In genomic region chr1:24659993-24660665, GRCh38 we compare ENCODE assay signal across 18 cellular contexts. TPM values are rescaled to one million over a fixed set of nuclear protein-coding genes. Genes with fewer than 3 reads are reported as not detected.
A peak's percentile ranks its signal among the peaks of the same experiment; 100 is the strongest.
DNase-seq lines count a peak whose midpoint lies in the region; ATAC-seq and TF ChIP-seq lines count a peak whose summit lies in the region.
"Had no signal": no experiment of that assay in that cellular context is flagged by ENCODE, and none has a peak within 500 bp of the region (broad histone marks: within the 10 kb centered on the region; RNA-seq: fewer than 3 reads in every experiment).

No MANE protein-coding gene starts in this region.

- H3K9me3 ChIP-seq in hepatocyte (ENCODE audit: low read depth), result no peaks in the 10 kb centered on the region
- H3K9me3 ChIP-seq: tibial artery had no signal

- 38% methylated on average over 1 of the region's 1 CpG for WGBS in hepatocyte (ENCODE audit: low lambda C conversion rate, missing lambda C conversion rate)

- DNase-seq in activated T-cell treated with anti-CD3 and anti-CD28 coated beads, Interleukin-2, amount 50 U/mL, for 24 hours, result no peak
- no peak for DNase-seq in activated T-cell treated with anti-CD3 and anti-CD28 coated beads, Interleukin-2, amount 50 U/mL, for 1 hour
- DNase-seq in activated T-helper 1 cell treated with anti-CD3 and anti-CD28 coated beads, Interleukin-12 subunit alpha, Interleukin-12 subunit beta, Interleukin-2, Interleukin-4 antibody, amounts not matched to agents 30 ng/mL and 10 ng/mL and 1 ng/mL, durations not matched to agents 14 hours and 24 hours and 36 hours (ENCODE audit: low spot score), result no peak
- no peak for DNase-seq in hepatocyte (ENCODE audit: low spot score)
- DNase-seq in stimulated activated effector memory CD8-positive, alpha-beta T cell treated with anti-CD3 and anti-CD28 coated beads, Interleukin-12 subunit alpha, Interleukin-12 subunit beta, amount 100 ng/mL, for 72 hours (ENCODE audit: low spot score in 2 of 2), result no peak
- DNase-seq in left lobe of liver (ENCODE audit: low spot score), result no peak
- DNase-seq in hepatic stellate cell (ENCODE audit: low spot score), result no peak
- DNase-seq: H7; NCI-H2081; NCI-H524 treated with DMSO at 0.1 percent for 48 hours; stimulated activated CD4-positive, alpha-beta T cell treated with anti-CD3 and anti-CD28 coated beads, Interleukin-4, amount 100 ng/mL, for 1 hour; stimulated activated CD8-positive, alpha-beta memory T cell treated with anti-CD3 and anti-CD28 coated beads, Interleukin-4, amount 100 ng/mL, for 48 hours; tibial artery had no signal

- peaks cover 1% of the 10 kb centered on the region for H3K36me3 ChIP-seq in hepatocyte (replicated peaks; ENCODE audit: insufficient read depth, low read depth)

- peak overlapping the region; percentile 81 for H3K27ac Mint-ChIP-seq in activated T-cell treated with anti-CD3 and anti-CD28 coated beads, Interleukin-2, amount 50 U/mL, for 24 hours
- peak overlapping the region; percentile 13 for H3K27ac Mint-ChIP-seq in activated T-helper 1 cell treated with anti-CD3 and anti-CD28 coated beads, Interleukin-12 subunit alpha, Interleukin-12 subunit beta, Interleukin-2, Interleukin-4 antibody, amounts not matched to agents 30 ng/mL and 10 ng/mL and 1 ng/mL, durations not matched to agents 14 hours and 24 hours and 36 hours
- peak overlapping the region; percentile 67 for H3K27ac Mint-ChIP-seq in stimulated activated effector memory CD8-positive, alpha-beta T cell treated with anti-CD3 and anti-CD28 coated beads, Interleukin-12 subunit alpha, Interleukin-12 subunit beta, amount 100 ng/mL, for 72 hours
- H3K27ac Mint-ChIP-seq: memory B cell had no signal

- H3K36me3 Mint-ChIP-seq in activated T-cell treated with anti-CD3 and anti-CD28 coated beads, Interleukin-2, amount 50 U/mL, for 24 hours (ENCODE audit: low read depth), result peaks cover 95% of the 10 kb centered on the region
- H3K36me3 Mint-ChIP-seq in activated T-helper 1 cell treated with anti-CD3 and anti-CD28 coated beads, Interleukin-12 subunit alpha, Interleukin-12 subunit beta, Interleukin-2, Interleukin-4 antibody, amounts not matched to agents 30 ng/mL and 10 ng/mL and 1 ng/mL, durations not matched to agents 14 hours and 24 hours and 36 hours (ENCODE audit: low read depth), result peaks cover 59% of the 10 kb centered on the region
- peaks cover 100% of the 10 kb centered on the region for H3K36me3 Mint-ChIP-seq in stimulated activated effector memory CD8-positive, alpha-beta T cell treated with anti-CD3 and anti-CD28 coated beads, Interleukin-12 subunit alpha, Interleukin-12 subunit beta, amount 100 ng/mL, for 72 hours

- no peaks in the 10 kb centered on the region for H3K27me3 Mint-ChIP-seq in activated T-cell treated with anti-CD3 and anti-CD28 coated beads, Interleukin-2, amount 50 U/mL, for 24 hours
- H3K27me3 Mint-ChIP-seq in activated T-helper 1 cell treated with anti-CD3 and anti-CD28 coated beads, Interleukin-12 subunit alpha, Interleukin-12 subunit beta, Interleukin-2, Interleukin-4 antibody, amounts not matched to agents 30 ng/mL and 10 ng/mL and 1 ng/mL, durations not matched to agents 14 hours and 24 hours and 36 hours (ENCODE audit: insufficient read depth), result no peaks in the 10 kb centered on the region
- H3K27me3 Mint-ChIP-seq: central memory CD8-positive, alpha-beta T cell; memory B cell had no signal

- peak overlapping the region; percentile 3 for H3K27ac ChIP-seq in hepatocyte
- H3K27ac ChIP-seq: tibial artery, VCaP had no signal

- intact Hi-C loops in activated T-helper 1 cell treated with anti-CD3 and anti-CD28 coated beads, Interleukin-12 subunit alpha, Interleukin-12 subunit beta, Interleukin-2, Interleukin-4 antibody, amounts not matched to agents 30 ng/mL and 10 ng/mL and 1 ng/mL, durations not matched to agents 14 hours and 24 hours and 36 hours (cut with micrococcal nuclease), result no loop called here

- H3K9me3 Mint-ChIP-seq in activated T-cell treated with anti-CD3 and anti-CD28 coated beads, Interleukin-2, amount 50 U/mL, for 24 hours, result no peaks in the 10 kb centered on the region
- H3K9me3 Mint-ChIP-seq in activated T-helper 1 cell treated with anti-CD3 and anti-CD28 coated beads, Interleukin-12 subunit alpha, Interleukin-12 subunit beta, Interleukin-2, Interleukin-4 antibody, amounts not matched to agents 30 ng/mL and 10 ng/mL and 1 ng/mL, durations not matched to agents 14 hours and 24 hours and 36 hours, result no peaks in the 10 kb centered on the region
- H3K9me3 Mint-ChIP-seq in stimulated activated effector memory CD8-positive, alpha-beta T cell treated with anti-CD3 and anti-CD28 coated beads, Interleukin-12 subunit alpha, Interleukin-12 subunit beta, amount 100 ng/mL, for 72 hours, result no peaks in the 10 kb centered on the region
- H3K9me3 Mint-ChIP-seq: central memory CD8-positive, alpha-beta T cell; memory B cell had no signal

- no peaks in the 10 kb centered on the region for H3K4me1 ChIP-seq in hepatocyte (ENCODE audit: insufficient read depth)
- H3K4me1 ChIP-seq: tibial artery had no signal

- H3K79me2 ChIP-seq in hepatocyte, result peaks cover 81% of the 10 kb centered on the region

- H3K4me2 ChIP-seq in hepatocyte, result no peak overlapping the region

- no peak overlapping the region for H3K4me3 ChIP-seq in hepatocyte
- H3K4me3 ChIP-seq: tibial artery had no signal

- no peak for TF ChIP-seq CTCF in hepatocyte (IDR thresholded peaks at IDR 0.05; ENCODE audit: poor library complexity)

- no peak for ATAC-seq in stimulated activated effector memory CD8-positive, alpha-beta T cell treated with anti-CD3 and anti-CD28 coated beads, Interleukin-12 subunit alpha, Interleukin-12 subunit beta, amount 100 ng/mL, for 72 hours
- no peak for ATAC-seq in left lobe of liver
- ATAC-seq in HG02973 (IDR thresholded peaks at IDR 0.05; ENCODE audit: unreplicated experiment), result no peak
- ATAC-seq: sciatic nerve had no signal

- H2AFZ ChIP-seq in hepatocyte, result no peak overlapping the region

- H3K4me1 Mint-ChIP-seq in activated T-cell treated with anti-CD3 and anti-CD28 coated beads, Interleukin-2, amount 50 U/mL, for 24 hours (ENCODE audit: low read depth), result peaks cover 45% of the 10 kb centered on the region
- peaks cover 37% of the 10 kb centered on the region for H3K4me1 Mint-ChIP-seq in activated T-helper 1 cell treated with anti-CD3 and anti-CD28 coated beads, Interleukin-12 subunit alpha, Interleukin-12 subunit beta, Interleukin-2, Interleukin-4 antibody, amounts not matched to agents 30 ng/mL and 10 ng/mL and 1 ng/mL, durations not matched to agents 14 hours and 24 hours and 36 hours (ENCODE audit: low read depth)
- H3K4me1 Mint-ChIP-seq in stimulated activated effector memory CD8-positive, alpha-beta T cell treated with anti-CD3 and anti-CD28 coated beads, Interleukin-12 subunit alpha, Interleukin-12 subunit beta, amount 100 ng/mL, for 72 hours, result peaks cover 25% of the 10 kb centered on the region

- H4K20me1 ChIP-seq in hepatocyte (ENCODE audit: insufficient read depth, poor library complexity, severe bottlenecking), result peaks cover 37% of the 10 kb centered on the region

- H3K27me3 ChIP-seq in hepatocyte, result no peaks in the 10 kb centered on the region
- H3K27me3 ChIP-seq: tibial artery had no signal

- no peak overlapping the region for H3K4me3 Mint-ChIP-seq in activated T-cell treated with anti-CD3 and anti-CD28 coated beads, Interleukin-2, amount 50 U/mL, for 24 hours
- H3K4me3 Mint-ChIP-seq in activated T-helper 1 cell treated with anti-CD3 and anti-CD28 coated beads, Interleukin-12 subunit alpha, Interleukin-12 subunit beta, Interleukin-2, Interleukin-4 antibody, amounts not matched to agents 30 ng/mL and 10 ng/mL and 1 ng/mL, durations not matched to agents 14 hours and 24 hours and 36 hours, result no peak overlapping the region
- no peak overlapping the region for H3K4me3 Mint-ChIP-seq in stimulated activated effector memory CD8-positive, alpha-beta T cell treated with anti-CD3 and anti-CD28 coated beads, Interleukin-12 subunit alpha, Interleukin-12 subunit beta, amount 100 ng/mL, for 72 hours
- H3K4me3 Mint-ChIP-seq: central memory CD8-positive, alpha-beta T cell; memory B cell had no signal

- no peaks in the 10 kb centered on the region for H3K9me2 ChIP-seq in hepatocyte (replicated peaks; ENCODE audit: insufficient read depth)

RNA-seq across cellular contexts. Expression of gene SRRM1, which starts 17.0 kb away (rescaled TPM):
- total RNA-seq in activated T-helper 1 cell treated with anti-CD3 and anti-CD28 coated beads, Interleukin-12 subunit alpha, Interleukin-12 subunit beta, Interleukin-2, Interleukin-4 antibody, amounts not matched to agents 30 ng/mL and 10 ng/mL and 1 ng/mL, durations not matched to agents 14 hours and 24 hours and 36 hours, result 218 and 242 TPM in 2 replicates
- total RNA-seq in hepatocyte (52.5 and 61.6 TPM in 2 replicates), left lobe of liver (43.7 TPM)
- 84.3 and 131 TPM in 2 replicates for polyA plus RNA-seq in hepatocyte

Comparison
In these comparisons a context has a peak if more than half of its experiments do, and no peak if none do; other contexts are left out.
1. H3K27ac Mint-ChIP-seq: peak in every context shown above with its lines; median percentile 81 in activated T-cell treated with anti-CD3 and anti-CD28 coated beads, Interleukin-2, amount 50 U/mL, for 24 hours; 67 in stimulated activated effector memory CD8-positive, alpha-beta T cell treated with anti-CD3 and anti-CD28 coated beads, Interleukin-12 subunit alpha, Interleukin-12 subunit beta, amount 100 ng/mL, for 72 hours; 13 in activated T-helper 1 cell treated with anti-CD3 and anti-CD28 coated beads, Interleukin-12 subunit alpha, Interleukin-12 subunit beta, Interleukin-2, Interleukin-4 antibody, amounts not matched to agents 30 ng/mL and 10 ng/mL and 1 ng/mL, durations not matched to agents 14 hours and 24 hours and 36 hours.